8 cellular contexts compared by ENCODE assay signal in genomic region chr7:83648464-83649241, GRCh38.
A peak's percentile ranks its signal among the peaks of the same experiment; 100 is the strongest.
DNase-seq lines count a peak whose midpoint lies in the region; ATAC-seq and TF ChIP-seq lines count a peak whose summit lies in the region.

Gene SEMA3E (minus strand): TSS chr7:83649139.

- peak within 1 kb of the TSS; percentile 85 for H2AFZ ChIP-seq in OCI-LY3 (ENCODE audit: low read depth, low read length)

- H3K79me2 ChIP-seq in OCI-LY3 (ENCODE audit: low read length), result no peaks in the 10 kb centered on the region

- no peaks in the 10 kb centered on the region for H4K20me1 ChIP-seq in OCI-LY3 (ENCODE audit: insufficient read depth, low read length)

- no peak for TF ChIP-seq POLR2A in GM18505 (IDR thresholded peaks at IDR 0.05; ENCODE audit: borderline replicate concordance, extremely low read depth, insufficient read depth, insufficient read length)

- H3K36me3 ChIP-seq in OCI-LY3 (replicated peaks; ENCODE audit: low read depth, low read length), result no peaks in the 10 kb centered on the region

- TF ChIP-seq CTCF in OCI-LY3 (IDR thresholded peaks at IDR 0.05; ENCODE audit: low read depth, low read length) (no peak), foreskin fibroblast (IDR thresholded peaks at IDR 0.05; ENCODE audit: low read depth, low read length) (no peak)

- H3K27ac ChIP-seq in OCI-LY3 (ENCODE audit: low read length), result no peak within 1 kb of the TSS

- no peaks in the 10 kb centered on the region for H3K27me3 ChIP-seq in OCI-LY3 (ENCODE audit: low read depth, low read length)

- no peaks in the 10 kb centered on the region for H3K9me3 ChIP-seq in OCI-LY3 (ENCODE audit: insufficient read depth, low read length)

- no peak for ATAC-seq in HG03039 (IDR thresholded peaks at IDR 0.05; ENCODE audit: unreplicated experiment)
- no peak for ATAC-seq in GM18505 (IDR thresholded peaks at IDR 0.05; ENCODE audit: unreplicated experiment)
- no peak for ATAC-seq in GM19395 (IDR thresholded peaks at IDR 0.05; ENCODE audit: unreplicated experiment)

- peak within 1 kb of the TSS; percentile 65 for H3K4me2 ChIP-seq in OCI-LY3 (ENCODE audit: low read length)

- H3K9ac ChIP-seq in OCI-LY3 (ENCODE audit: low read length), result peak within 1 kb of the TSS; percentile 26; the same call in 1 of the 2 replicates

- no peaks in the 10 kb centered on the region for H3K4me1 ChIP-seq in OCI-LY3 (ENCODE audit: low read length)

- H3K4me3 ChIP-seq in OCI-LY3 (ENCODE audit: low read length) (peak within 1 kb of the TSS; percentile 75), foreskin fibroblast (ENCODE audit: low read depth in 1 of 2, low read length in 2 of 2) (peak within 1 kb of the TSS; percentile 37 to 70)

- DNase-seq in DMS53 treated with DMSO at 0.1 percent for 48 hours (lab: John Stamatoyannopoulos, UW; ENCODE audit: unreplicated experiment) (peak; percentile 77), foreskin fibroblast (peak; percentile 59 to 79), pons (ENCODE audit: low spot score) (peak; percentile 21), activated gamma-delta T cell (lab: John Stamatoyannopoulos, UW) (no peak)
